25 cellular contexts compared by ENCODE assay signal in the genomic region with DNA sequence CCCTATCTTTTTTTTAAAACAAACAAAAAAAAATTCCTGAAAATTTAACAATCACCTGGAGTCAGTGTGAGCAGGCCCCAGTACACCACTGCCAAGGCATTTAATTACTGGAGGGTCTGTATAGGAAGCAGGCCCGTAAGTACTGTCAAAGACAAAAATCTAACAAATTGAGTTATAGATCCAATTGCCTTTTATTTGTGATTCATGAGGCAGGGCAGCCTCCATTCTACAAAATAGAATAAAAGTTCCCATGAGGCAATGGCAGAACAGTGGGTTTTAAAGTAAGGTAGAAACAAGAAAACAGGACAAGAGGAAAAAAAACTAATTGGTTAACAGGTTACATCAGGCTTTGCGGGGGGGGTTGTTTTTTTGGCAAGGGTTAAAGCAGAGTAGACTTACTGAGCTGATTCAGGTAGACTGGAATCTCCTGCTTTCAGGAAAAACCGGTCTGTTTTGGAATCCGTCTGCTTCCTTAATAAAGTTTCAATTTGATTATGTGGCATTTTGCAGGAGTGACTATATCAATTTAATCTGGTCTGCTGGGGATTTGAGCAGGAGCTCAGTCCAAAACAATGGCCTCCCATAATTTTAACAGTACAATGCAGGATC. TPM values are rescaled to one million over a fixed set of nuclear protein-coding genes. Genes with fewer than 3 reads are reported as not detected.
A peak's percentile ranks its signal among the peaks of the same experiment; 100 is the strongest.
DNase-seq lines count a peak whose midpoint lies in the region; ATAC-seq and TF ChIP-seq lines count a peak whose summit lies in the region.
"Had no signal": no experiment of that assay in that cellular context is flagged by ENCODE, and none has a peak within 500 bp of the region (broad histone marks: within the 10 kb centered on the region; RNA-seq: fewer than 3 reads in every experiment).

No MANE protein-coding gene starts in this region.

- H3K9me3 Mint-ChIP-seq in endodermal cell = no peaks in the 10 kb centered on the region
- H3K9me3 Mint-ChIP-seq: activated CD4-positive, alpha-beta memory T cell treated with anti-CD3 and anti-CD28 coated beads, Interleukin-2, amount 10 ng/mL, durations not matched to agents 7 days and 5 days; activated naive CD8-positive, alpha-beta T cell treated with anti-CD3 and anti-CD28 coated beads for 36 hours; GM23338; neural crest cell; T-cell had no signal

- TF ChIP-seq CTCF in BE2C (IDR thresholded peaks at IDR 0.05; ENCODE audit: low read depth, low read length) = no peak
- no peak for TF ChIP-seq CTCF in lung (IDR thresholded peaks at IDR 0.05; ENCODE audit: control extremely low read depth, extremely low read depth)
- TF ChIP-seq CTCF in endodermal cell (conservative IDR thresholded peaks at IDR 0.05) = no peak

- H3K9ac ChIP-seq in endodermal cell (ENCODE audit: extremely low read depth, low read length, poor library complexity, severe bottlenecking) = no peak overlapping the region

- ATAC-seq in lung (ENCODE audit: insufficient read depth, low FRiP score) (peak; percentile 69), GM18519 (IDR thresholded peaks at IDR 0.05; ENCODE audit: low FRiP score, unreplicated experiment) (no peak), HG03469 (IDR thresholded peaks at IDR 0.05; ENCODE audit: unreplicated experiment) (no peak)
- ATAC-seq: GM23338, heart right ventricle, T-cell had no signal

- H3K27ac ChIP-seq in lung (ENCODE audit: low read depth in 1 of 2, low read length in 1 of 2) (no peak overlapping the region), endodermal cell (ENCODE audit: low read depth, low read length) (no peak overlapping the region)
- H3K27ac ChIP-seq: brain microvascular endothelial cell, dorsolateral prefrontal cortex, heart right ventricle, testis, WERI-Rb-1 had no signal

- peaks cover 4% of the 10 kb centered on the region for H3K4me1 Mint-ChIP-seq in endodermal cell
- H3K4me1 Mint-ChIP-seq: neural crest cell had no signal

- H3K27me3 ChIP-seq in BE2C (no peaks in the 10 kb centered on the region), lung (ENCODE audit: control insufficient read depth, insufficient read depth) (no peaks in the 10 kb centered on the region), endodermal cell (ENCODE audit: control insufficient read depth, insufficient read depth, low read length, poor library complexity, severe bottlenecking) (no peaks in the 10 kb centered on the region)
- H3K27me3 ChIP-seq: brain microvascular endothelial cell, dorsolateral prefrontal cortex, heart right ventricle, testis had no signal

- 78 to 86% methylated on average over 4 of the region's 4 CpGs for WGBS in lung, 2 donors
- 94 to 100% methylated on average over 2 to 4 of the region's 4 CpGs for WGBS in endodermal cell (ENCODE audit: insufficient coverage in 1 of 2, insufficient read length in 1 of 2), 2 experiments

- peaks cover 5% of the 10 kb centered on the region; the same call in 1 of the 2 replicates for H3K4me1 ChIP-seq in BE2C
- no peaks in the 10 kb centered on the region for H3K4me1 ChIP-seq in lung (ENCODE audit: control insufficient read depth in 2 of 2, insufficient read depth in 2 of 2, low read length in 2 of 2)
- no peaks in the 10 kb centered on the region for H3K4me1 ChIP-seq in endodermal cell (ENCODE audit: control insufficient read depth, insufficient read depth, low read length)
- H3K4me1 ChIP-seq: heart right ventricle, testis had no signal

- H3K36me3 Mint-ChIP-seq in endodermal cell (ENCODE audit: low read depth) = peaks cover 18% of the 10 kb centered on the region

- no peak overlapping the region for H3K4me3 Mint-ChIP-seq in endodermal cell
- H3K4me3 Mint-ChIP-seq: activated CD4-positive, alpha-beta memory T cell treated with anti-CD3 and anti-CD28 coated beads, Interleukin-2, amount 10 ng/mL, durations not matched to agents 7 days and 5 days; activated naive CD8-positive, alpha-beta T cell treated with anti-CD3 and anti-CD28 coated beads for 36 hours; GM23338; neural crest cell; T-cell had no signal

- peak; percentile 29 for DNase-seq in BE2C
- peak; percentile 35 for DNase-seq in NCI-H1048 (lab: John Stamatoyannopoulos, UW)
- DNase-seq in dermis blood vessel endothelial cell = peak; percentile 23
- peak; percentile 49 for DNase-seq in lung (ENCODE audit: low spot score)
- no peak for DNase-seq in endodermal cell
- no peak for DNase-seq in head of caudate nucleus
- DNase-seq: activated CD4-positive, alpha-beta memory T cell treated with anti-CD3 and anti-CD28 coated beads, Interleukin-2, amount 10 ng/mL, durations not matched to agents 7 days and 5 days; activated naive CD8-positive, alpha-beta T cell treated with anti-CD3 and anti-CD28 coated beads for 36 hours; activated T-cell treated with anti-CD3 and anti-CD28 coated beads, Interleukin-2, amount 50 U/mL, for 1 hour; brain microvascular endothelial cell; C1 segment of cervical spinal cord; DMS53; dorsolateral prefrontal cortex; heart right ventricle; midbrain; NCI-H2029; NCI-H446 treated with DMSO at 0.1 percent for 48 hours; stimulated activated CD4-positive, alpha-beta T cell treated with anti-CD3 and anti-CD28 coated beads, Interleukin-4, amount 100 ng/mL, for 4 hours; T-cell; testis; WERI-Rb-1 had no signal

- H3K27me3 Mint-ChIP-seq in endodermal cell (ENCODE audit: insufficient read depth) = no peaks in the 10 kb centered on the region
- H3K27me3 Mint-ChIP-seq: activated CD4-positive, alpha-beta memory T cell treated with anti-CD3 and anti-CD28 coated beads, Interleukin-2, amount 10 ng/mL, durations not matched to agents 7 days and 5 days; activated naive CD8-positive, alpha-beta T cell treated with anti-CD3 and anti-CD28 coated beads for 36 hours; T-cell had no signal

- no peak overlapping the region for H3K27ac Mint-ChIP-seq in endodermal cell
- H3K27ac Mint-ChIP-seq: activated CD4-positive, alpha-beta memory T cell treated with anti-CD3 and anti-CD28 coated beads, Interleukin-2, amount 10 ng/mL, durations not matched to agents 7 days and 5 days; activated naive CD8-positive, alpha-beta T cell treated with anti-CD3 and anti-CD28 coated beads for 36 hours; GM23338; T-cell had no signal

- no peaks in the 10 kb centered on the region for H3K9me3 ChIP-seq in BE2C
- no peaks in the 10 kb centered on the region for H3K9me3 ChIP-seq in lung (ENCODE audit: control insufficient read depth in 2 of 2, insufficient read depth in 1 of 2, low read length in 1 of 2)
- no peaks in the 10 kb centered on the region for H3K9me3 ChIP-seq in endodermal cell (ENCODE audit: control insufficient read depth, low read length)
- H3K9me3 ChIP-seq: heart right ventricle, testis had no signal

- intact Hi-C loops in head of caudate nucleus (cut with DNase I) = no loop called here

- H3K36me3 ChIP-seq in BE2C (no peaks in the 10 kb centered on the region), lung (ENCODE audit: control insufficient read depth in 2 of 2, insufficient read depth in 2 of 2, low read length in 2 of 2) (peaks cover 0 to 4% of the 10 kb centered on the region in 2 donors), endodermal cell (ENCODE audit: control insufficient read depth, insufficient read depth, low read length) (peaks cover 11% of the 10 kb centered on the region)
- H3K36me3 ChIP-seq: brain microvascular endothelial cell had no signal

- H3K4me3 ChIP-seq in BE2C (ENCODE audit: low read depth, low read length) = no peak overlapping the region
- no peak overlapping the region for H3K4me3 ChIP-seq in lung
- no peak overlapping the region for H3K4me3 ChIP-seq in endodermal cell (ENCODE audit: low read length)
- H3K4me3 ChIP-seq: dorsolateral prefrontal cortex, GM23338, heart right ventricle, testis had no signal

RNA-seq across cellular contexts. Expression of a gene that starts 48.9 kb away (rescaled TPM):
- 20.7 TPM for polyA plus RNA-seq in BE2C (2012; ENCODE audit: insufficient read depth, insufficient read length, low read depth)
- total RNA-seq in dermis blood vessel endothelial cell (13.3 and 20.4 TPM in 2 replicates), lung (10 to 100 TPM; 15.4 to 76.8 TPM), endodermal cell (10 to 100 TPM; 23.0 to 23.5 TPM)
- 10 to 100 TPM; 10.5 to 17.0 TPM for polyA plus RNA-seq in lung
- polyA plus RNA-seq in endodermal cell (2013, experiment 1 of 2) = 15.3 TPM
- polyA plus RNA-seq in endodermal cell (2013, experiment 2 of 2) = 14.4 TPM

Comparison
In these comparisons a context has a peak if more than half of its experiments do, and no peak if none do; other contexts are left out.
1. DNase-seq: peak in BE2C (single experiment), NCI-H1048 (single experiment), dermis blood vessel endothelial cell (single experiment) and lung (single experiment); none in endodermal cell (single experiment) and head of caudate nucleus (0 of 42).